ENCODE assay signal across 19 cellular contexts in genomic region chr10:125977206-125977605, GRCh38.
DNase-seq lines count a peak whose midpoint lies in the region; ATAC-seq, FAIRE-seq and TF ChIP-seq lines count a peak whose summit lies in the region.
"Had no signal": no experiment of that assay in that cellular context is flagged by ENCODE, and none has a peak within 500 bp of the region (broad histone marks: within the 10 kb centered on the region; RNA-seq: fewer than 3 reads in every experiment).

No MANE protein-coding gene starts in this region.

- no peak overlapping the region for H3K4me3 ChIP-seq in breast epithelium
- no peak overlapping the region for H3K4me3 ChIP-seq in endothelial cell of umbilical vein (replicated peaks in 1 of 3; ENCODE audit: insufficient read depth in 1 of 3, low read depth in 1 of 3, low read length in 3 of 3)
- no peak overlapping the region for H3K4me3 ChIP-seq in upper lobe of right lung
- H3K4me3 ChIP-seq: cardiac muscle cell, esophagus squamous epithelium, mucosa of descending colon, PC-9, upper lobe of left lung had no signal

- FAIRE-seq in endothelial cell of umbilical vein (lab: Jason Lieb, UNC), result peak; percentile 33

- TF ChIP-seq POLR2A in breast epithelium (IDR thresholded peaks at IDR 0.05), result no peak
- no peak for TF ChIP-seq POLR2A in endothelial cell of umbilical vein (IDR thresholded peaks at IDR 0.05; ENCODE audit: low read depth, low read length)

- H3K79me2 ChIP-seq in endothelial cell of umbilical vein (ENCODE audit: control insufficient read depth, insufficient read depth, low read length), result no peaks in the 10 kb centered on the region

- no peaks in the 10 kb centered on the region for H3K36me3 Mint-ChIP-seq in MCF 10A (ENCODE audit: insufficient read depth, unreplicated experiment)
- no peaks in the 10 kb centered on the region for H3K36me3 Mint-ChIP-seq in activated T-helper 1 cell treated with anti-CD3 and anti-CD28 coated beads, Interleukin-12 subunit alpha, Interleukin-12 subunit beta, Interleukin-2, Interleukin-4 antibody, amounts not matched to agents 30 ng/mL and 10 ng/mL and 1 ng/mL, durations not matched to agents 14 hours and 24 hours and 36 hours (ENCODE audit: low read depth)

- peaks cover 10% of the 10 kb centered on the region for H3K4me1 Mint-ChIP-seq in MCF 10A (ENCODE audit: insufficient read depth, unreplicated experiment)
- H3K4me1 Mint-ChIP-seq in activated T-helper 1 cell treated with anti-CD3 and anti-CD28 coated beads, Interleukin-12 subunit alpha, Interleukin-12 subunit beta, Interleukin-2, Interleukin-4 antibody, amounts not matched to agents 30 ng/mL and 10 ng/mL and 1 ng/mL, durations not matched to agents 14 hours and 24 hours and 36 hours (ENCODE audit: low read depth), result no peaks in the 10 kb centered on the region

- H3K27me3 ChIP-seq in breast epithelium (no peaks in the 10 kb centered on the region), endothelial cell of umbilical vein (ENCODE audit: control insufficient read depth in 2 of 2, insufficient read depth in 2 of 2, low read length in 2 of 2) (no peaks in the 10 kb centered on the region), upper lobe of right lung (no peaks in the 10 kb centered on the region)
- H3K27me3 ChIP-seq: cardiac muscle cell, esophagus squamous epithelium, upper lobe of left lung had no signal

- no peak overlapping the region for H3K9ac ChIP-seq in endothelial cell of umbilical vein (replicated peaks; ENCODE audit: extremely low read depth, insufficient read depth, low read length)

- H4K20me1 ChIP-seq in endothelial cell of umbilical vein (replicated peaks; ENCODE audit: control insufficient read depth, extremely low read depth, insufficient read depth, low read length), result no peaks in the 10 kb centered on the region

- no peaks in the 10 kb centered on the region for H3K4me1 ChIP-seq in breast epithelium
- H3K4me1 ChIP-seq in endothelial cell of umbilical vein (ENCODE audit: control insufficient read depth, extremely low read depth, insufficient read depth, low read length), result peaks cover 9% of the 10 kb centered on the region
- no peaks in the 10 kb centered on the region for H3K4me1 ChIP-seq in upper lobe of right lung
- H3K4me1 ChIP-seq: esophagus squamous epithelium, upper lobe of left lung had no signal

- H3K9me3 Mint-ChIP-seq in MCF 10A (ENCODE audit: unreplicated experiment), result no peaks in the 10 kb centered on the region
- no peaks in the 10 kb centered on the region for H3K9me3 Mint-ChIP-seq in activated T-helper 1 cell treated with anti-CD3 and anti-CD28 coated beads, Interleukin-12 subunit alpha, Interleukin-12 subunit beta, Interleukin-2, Interleukin-4 antibody, amounts not matched to agents 30 ng/mL and 10 ng/mL and 1 ng/mL, durations not matched to agents 14 hours and 24 hours and 36 hours

- dilution Hi-C loops in endothelial cell of umbilical vein (cut with MboI; ENCODE audit: extremely low pct_ligation_motif_present, low sequenced_read_pairs), result no loop called here

- TF ChIP-seq CTCF in MCF 10A (IDR thresholded peaks at IDR 0.05; ENCODE audit: unreplicated experiment) (no peak), breast epithelium (IDR thresholded peaks at IDR 0.05) (no peak), endothelial cell of umbilical vein (IDR thresholded peaks at IDR 0.05; ENCODE audit: extremely low read depth in 1 of 2, insufficient read depth in 1 of 2, low read depth in 1 of 2, low read length in 2 of 2) (peak; percentile 16 to 24), upper lobe of right lung (IDR thresholded peaks at IDR 0.05) (no peak)

- ATAC-seq in upper lobe of right lung, result no peak
- ATAC-seq: mucosa of descending colon had no signal

- H3K27me3 Mint-ChIP-seq in MCF 10A (ENCODE audit: insufficient read depth, unreplicated experiment), result no peaks in the 10 kb centered on the region
- H3K27me3 Mint-ChIP-seq in activated T-helper 1 cell treated with anti-CD3 and anti-CD28 coated beads, Interleukin-12 subunit alpha, Interleukin-12 subunit beta, Interleukin-2, Interleukin-4 antibody, amounts not matched to agents 30 ng/mL and 10 ng/mL and 1 ng/mL, durations not matched to agents 14 hours and 24 hours and 36 hours (ENCODE audit: insufficient read depth), result peaks cover 2% of the 10 kb centered on the region

- no peaks in the 10 kb centered on the region for H3K9me3 ChIP-seq in breast epithelium
- no peaks in the 10 kb centered on the region for H3K9me3 ChIP-seq in endothelial cell of umbilical vein (replicated peaks; ENCODE audit: control insufficient read depth, insufficient read depth, low read length)
- no peaks in the 10 kb centered on the region for H3K9me3 ChIP-seq in upper lobe of right lung
- H3K9me3 ChIP-seq: esophagus squamous epithelium, mucosa of descending colon, upper lobe of left lung had no signal

- no peak overlapping the region for H3K27ac Mint-ChIP-seq in MCF 10A (ENCODE audit: low read depth, unreplicated experiment)
- H3K27ac Mint-ChIP-seq in activated T-helper 1 cell treated with anti-CD3 and anti-CD28 coated beads, Interleukin-12 subunit alpha, Interleukin-12 subunit beta, Interleukin-2, Interleukin-4 antibody, amounts not matched to agents 30 ng/mL and 10 ng/mL and 1 ng/mL, durations not matched to agents 14 hours and 24 hours and 36 hours, result no peak overlapping the region

- H2AFZ ChIP-seq in endothelial cell of umbilical vein (ENCODE audit: low read depth, low read length), result no peak overlapping the region
- H2AFZ ChIP-seq: PC-9 had no signal

- POLR2A ChIA-PET in MCF 10A (lab: Yijun Ruan, JAX), result no interaction called here
- POLR2A ChIA-PET in endothelial cell of umbilical vein (lab: Charles Lee), result no interaction called here

- H3K27ac ChIP-seq in breast epithelium (no peak overlapping the region), endothelial cell of umbilical vein (ENCODE audit: insufficient read depth, low read depth, low read length) (no peak overlapping the region), upper lobe of right lung (no peak overlapping the region)
- H3K27ac ChIP-seq: cardiac muscle cell, esophagus squamous epithelium, PC-9, upper lobe of left lung had no signal

- BruUV-seq in MCF 10A (replicated peaks; lab: Mats Ljungman, UMichigan) (no TSS peak), endothelial cell of umbilical vein (replicated peaks; lab: Mats Ljungman, UMichigan) (no TSS peak)

- CTCF ChIA-PET in MCF 10A (lab: Yijun Ruan, JAX), result interaction anchor here (0.7 to 1.6 kb wide), 5 partner anchors 8 to 526 kb away, joined by 3 to 11 read pairs (median 3); no protein-coding TSS in a partner anchor
- CTCF ChIA-PET in endothelial cell of umbilical vein (lab: Charles Lee), result interaction anchor here (0.7 to 2.0 kb wide), 5 partner anchors 10 to 527 kb away, joined by 3 to 9 read pairs (median 3); no protein-coding TSS in a partner anchor

- no peak overlapping the region for H3K4me3 Mint-ChIP-seq in MCF 10A (ENCODE audit: unreplicated experiment)
- H3K4me3 Mint-ChIP-seq in activated T-helper 1 cell treated with anti-CD3 and anti-CD28 coated beads, Interleukin-12 subunit alpha, Interleukin-12 subunit beta, Interleukin-2, Interleukin-4 antibody, amounts not matched to agents 30 ng/mL and 10 ng/mL and 1 ng/mL, durations not matched to agents 14 hours and 24 hours and 36 hours, result no peak overlapping the region

- intact Hi-C loops in MCF 10A (cut with micrococcal nuclease), result no loop called here
- intact Hi-C loops in breast epithelium (cut with DNase I; ENCODE audit: low total_unique reads), result no loop called here
- intact Hi-C loops in endothelial cell of umbilical vein (cut with micrococcal nuclease), result no loop called here
- intact Hi-C loops in upper lobe of right lung (cut with DNase I), result loop anchor here (10.0 kb wide), 1 partner anchor 408 kb away; the partner anchor contains the start of gene ADAM12
- intact Hi-C loops in activated T-helper 1 cell treated with anti-CD3 and anti-CD28 coated beads, Interleukin-12 subunit alpha, Interleukin-12 subunit beta, Interleukin-2, Interleukin-4 antibody, amounts not matched to agents 30 ng/mL and 10 ng/mL and 1 ng/mL, durations not matched to agents 14 hours and 24 hours and 36 hours (cut with micrococcal nuclease), result no loop called here

- H3K4me2 ChIP-seq in endothelial cell of umbilical vein (ENCODE audit: insufficient read depth, low read length), result no peak overlapping the region
- H3K4me2 ChIP-seq: PC-9 had no signal

- no peaks in the 10 kb centered on the region for H3K9me1 ChIP-seq in endothelial cell of umbilical vein (replicated peaks; ENCODE audit: control insufficient read depth, extremely low read depth, insufficient read depth, low read length)

- DNase-seq in MCF 10A (ENCODE audit: unreplicated experiment), result peak; percentile 24
- DNase-seq in breast epithelium (ENCODE audit: low spot score in 2 of 2), result no peak
- DNase-seq in OCI-M1 (lab: John Stamatoyannopoulos, UW), result peak; percentile 31
- no peak for DNase-seq in endothelial cell of umbilical vein (ENCODE audit: low read depth, low spot score)
- no peak for DNase-seq in NCI-H128 (lab: John Stamatoyannopoulos, UW; ENCODE audit: unreplicated experiment)
- no peak for DNase-seq in upper lobe of right lung
- no peak for DNase-seq in hippocampal formation (lab: John Stamatoyannopoulos, UW)
- no peak for DNase-seq in activated T-helper 1 cell treated with anti-CD3 and anti-CD28 coated beads, Interleukin-12 subunit alpha, Interleukin-12 subunit beta, Interleukin-2, Interleukin-4 antibody, amounts not matched to agents 30 ng/mL and 10 ng/mL and 1 ng/mL, durations not matched to agents 14 hours and 24 hours and 36 hours (ENCODE audit: low spot score)
- DNase-seq: ACHN; activated CD4-positive, alpha-beta T cell treated with anti-CD3 and anti-CD28 coated beads, Interleukin-2, amount 50 U/mL, for 4 hours; activated gamma-delta T cell; esophagus squamous epithelium; KG1; mucosa of descending colon; NCI-H2171; PC-9; T-helper 1 cell; upper lobe of left lung had no signal

- H3K36me3 ChIP-seq in breast epithelium (no peaks in the 10 kb centered on the region), endothelial cell of umbilical vein (ENCODE audit: control insufficient read depth in 2 of 2, extremely low read depth in 1 of 2, insufficient read depth in 2 of 2, low read length in 2 of 2) (no peaks in the 10 kb centered on the region), upper lobe of right lung (no peaks in the 10 kb centered on the region)
- H3K36me3 ChIP-seq: cardiac muscle cell, esophagus squamous epithelium, upper lobe of left lung had no signal

TF ChIP-seq in endothelial cell of umbilical vein, 7 proteins besides CTCF, POLR2A, EP300 and RAD21 (continues in another document):
- TF ChIP-seq JUN (IDR thresholded peaks at IDR 0.05; ENCODE audit: borderline replicate concordance, insufficient read depth, insufficient read length, low read depth) (no peak), GATA2 (IDR thresholded peaks at IDR 0.05; ENCODE audit: insufficient read depth, insufficient read length, low read depth, low read length) (no peak), MYC (IDR thresholded peaks at IDR 0.05; ENCODE audit: low read depth, low read length) (no peak), FOS (IDR thresholded peaks at IDR 0.05; ENCODE audit: borderline replicate concordance, insufficient read depth, low read length) (no peak), MAX (IDR thresholded peaks at IDR 0.05; ENCODE audit: insufficient read depth, insufficient read length) (no peak)

Comparison
In these comparisons a context has a peak if more than half of its experiments do, and no peak if none do; other contexts are left out.
1. DNase-seq: peak in MCF 10A (single experiment) and OCI-M1 (single experiment); none in breast epithelium (0 of 2), endothelial cell of umbilical vein (single experiment), NCI-H128 (single experiment), upper lobe of right lung (single experiment), hippocampal formation (0 of 2) and activated T-helper 1 cell treated with anti-CD3 and anti-CD28 coated beads, Interleukin-12 subunit alpha, Interleukin-12 subunit beta, Interleukin-2, Interleukin-4 antibody, amounts not matched to agents 30 ng/mL and 10 ng/mL and 1 ng/mL, durations not matched to agents 14 hours and 24 hours and 36 hours (single experiment).
2. CTCF ChIP-seq: peak in endothelial cell of umbilical vein (2 of 2); none in MCF 10A (single experiment), breast epithelium (0 of 3) and upper lobe of right lung (single experiment).